In the genomic region with DNA sequence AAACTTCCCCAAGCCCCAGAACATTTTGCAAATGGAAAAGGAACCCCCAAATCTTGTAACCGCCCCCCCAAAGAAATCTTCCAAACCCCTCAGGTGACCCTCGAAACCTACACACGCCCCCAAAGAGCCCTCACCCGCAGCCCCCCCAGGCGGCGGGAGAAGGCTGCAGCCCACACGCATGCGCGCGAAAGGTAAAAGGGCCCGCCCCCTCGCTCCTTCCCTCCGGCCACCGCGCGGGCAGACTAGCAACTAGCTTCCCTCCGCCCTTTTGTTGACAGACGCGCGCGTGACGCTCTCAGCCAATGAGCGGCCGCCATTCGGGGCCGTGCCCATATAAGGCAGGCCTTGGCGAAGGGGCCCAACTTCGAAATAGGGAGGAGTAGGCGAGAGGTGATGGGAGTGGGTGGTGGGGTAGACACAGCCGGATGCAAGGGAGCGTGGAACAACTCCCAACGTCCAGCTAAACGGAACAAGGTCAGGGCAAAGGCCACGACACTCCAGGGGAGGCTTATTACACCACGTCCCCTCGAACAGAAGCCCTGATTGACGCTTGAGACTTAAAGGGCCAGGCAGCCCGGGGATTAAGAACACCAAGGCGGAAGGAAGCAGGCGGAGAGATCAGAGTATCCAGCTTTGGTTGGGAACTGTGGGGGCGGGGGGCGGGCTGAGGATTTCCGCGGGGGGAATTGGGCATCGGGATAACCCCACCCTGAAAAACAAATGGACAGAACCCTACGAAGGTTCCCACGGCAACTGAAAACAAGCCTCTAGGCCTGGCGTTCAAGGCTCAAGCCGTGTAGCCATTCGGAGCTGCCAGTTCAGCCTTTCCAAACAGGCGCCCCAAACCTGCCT, we compare ENCODE assay signal across 1 cellular context.
TF ChIP-seq lines count a peak whose summit lies in the region.

No MANE protein-coding gene starts in this region.

TF ChIP-seq in WTC11, 78 proteins besides CTCF, POLR2A, EP300 and RAD21 (continued from another document):
- TF ChIP-seq, protein P1, sequence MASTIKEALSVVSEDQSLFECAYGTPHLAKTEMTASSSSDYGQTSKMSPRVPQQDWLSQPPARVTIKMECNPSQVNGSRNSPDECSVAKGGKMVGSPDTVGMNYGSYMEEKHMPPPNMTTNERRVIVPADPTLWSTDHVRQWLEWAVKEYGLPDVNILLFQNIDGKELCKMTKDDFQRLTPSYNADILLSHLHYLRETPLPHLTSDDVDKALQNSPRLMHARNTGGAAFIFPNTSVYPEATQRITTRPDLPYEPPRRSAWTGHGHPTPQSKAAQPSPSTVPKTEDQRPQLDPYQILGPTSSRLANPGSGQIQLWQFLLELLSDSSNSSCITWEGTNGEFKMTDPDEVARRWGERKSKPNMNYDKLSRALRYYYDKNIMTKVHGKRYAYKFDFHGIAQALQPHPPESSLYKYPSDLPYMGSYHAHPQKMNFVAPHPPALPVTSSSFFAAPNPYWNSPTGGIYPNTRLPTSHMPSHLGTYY (CRISPR knock-in tag; IDR thresholded peaks at IDR 0.05): no peak
- TF ChIP-seq FOXK1 (CRISPR knock-in tag; IDR thresholded peaks at IDR 0.05) (peak; percentile 97), GABPB1 (CRISPR knock-in tag; IDR thresholded peaks at IDR 0.05) (peak; percentile 68), ETV6 (CRISPR knock-in tag; IDR thresholded peaks at IDR 0.05) (peak; percentile 89; the same call in 1 of the 2 replicates), MYBL2 (CRISPR knock-in tag; IDR thresholded peaks at IDR 0.05) (peak; percentile 48; the same call in 1 of the 2 replicates), SP1 (CRISPR knock-in tag; conservative IDR thresholded peaks at IDR 0.05) (peak; percentile 93)
- TF ChIP-seq, protein P2, sequence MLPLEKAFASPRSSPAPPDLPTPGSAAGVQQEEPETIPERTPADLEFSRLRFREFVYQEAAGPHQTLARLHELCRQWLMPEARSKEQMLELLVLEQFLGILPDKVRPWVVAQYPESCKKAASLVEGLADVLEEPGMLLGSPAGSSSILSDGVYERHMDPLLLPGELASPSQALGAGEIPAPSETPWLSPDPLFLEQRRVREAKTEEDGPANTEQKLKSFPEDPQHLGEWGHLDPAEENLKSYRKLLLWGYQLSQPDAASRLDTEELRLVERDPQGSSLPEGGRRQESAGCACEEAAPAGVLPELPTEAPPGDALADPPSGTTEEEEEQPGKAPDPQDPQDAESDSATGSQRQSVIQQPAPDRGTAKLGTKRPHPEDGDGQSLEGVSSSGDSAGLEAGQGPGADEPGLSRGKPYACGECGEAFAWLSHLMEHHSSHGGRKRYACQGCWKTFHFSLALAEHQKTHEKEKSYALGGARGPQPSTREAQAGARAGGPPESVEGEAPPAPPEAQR (CRISPR knock-in tag; IDR thresholded peaks at IDR 0.05): no peak
- TF ChIP-seq, protein P3, sequence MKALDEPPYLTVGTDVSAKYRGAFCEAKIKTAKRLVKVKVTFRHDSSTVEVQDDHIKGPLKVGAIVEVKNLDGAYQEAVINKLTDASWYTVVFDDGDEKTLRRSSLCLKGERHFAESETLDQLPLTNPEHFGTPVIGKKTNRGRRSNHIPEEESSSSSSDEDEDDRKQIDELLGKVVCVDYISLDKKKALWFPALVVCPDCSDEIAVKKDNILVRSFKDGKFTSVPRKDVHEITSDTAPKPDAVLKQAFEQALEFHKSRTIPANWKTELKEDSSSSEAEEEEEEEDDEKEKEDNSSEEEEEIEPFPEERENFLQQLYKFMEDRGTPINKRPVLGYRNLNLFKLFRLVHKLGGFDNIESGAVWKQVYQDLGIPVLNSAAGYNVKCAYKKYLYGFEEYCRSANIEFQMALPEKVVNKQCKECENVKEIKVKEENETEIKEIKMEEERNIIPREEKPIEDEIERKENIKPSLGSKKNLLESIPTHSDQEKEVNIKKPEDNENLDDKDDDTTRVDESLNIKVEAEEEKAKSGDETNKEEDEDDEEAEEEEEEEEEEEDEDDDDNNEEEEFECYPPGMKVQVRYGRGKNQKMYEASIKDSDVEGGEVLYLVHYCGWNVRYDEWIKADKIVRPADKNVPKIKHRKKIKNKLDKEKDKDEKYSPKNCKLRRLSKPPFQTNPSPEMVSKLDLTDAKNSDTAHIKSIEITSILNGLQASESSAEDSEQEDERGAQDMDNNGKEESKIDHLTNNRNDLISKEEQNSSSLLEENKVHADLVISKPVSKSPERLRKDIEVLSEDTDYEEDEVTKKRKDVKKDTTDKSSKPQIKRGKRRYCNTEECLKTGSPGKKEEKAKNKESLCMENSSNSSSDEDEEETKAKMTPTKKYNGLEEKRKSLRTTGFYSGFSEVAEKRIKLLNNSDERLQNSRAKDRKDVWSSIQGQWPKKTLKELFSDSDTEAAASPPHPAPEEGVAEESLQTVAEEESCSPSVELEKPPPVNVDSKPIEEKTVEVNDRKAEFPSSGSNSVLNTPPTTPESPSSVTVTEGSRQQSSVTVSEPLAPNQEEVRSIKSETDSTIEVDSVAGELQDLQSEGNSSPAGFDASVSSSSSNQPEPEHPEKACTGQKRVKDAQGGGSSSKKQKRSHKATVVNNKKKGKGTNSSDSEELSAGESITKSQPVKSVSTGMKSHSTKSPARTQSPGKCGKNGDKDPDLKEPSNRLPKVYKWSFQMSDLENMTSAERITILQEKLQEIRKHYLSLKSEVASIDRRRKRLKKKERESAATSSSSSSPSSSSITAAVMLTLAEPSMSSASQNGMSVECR (CRISPR knock-in tag; IDR thresholded peaks at IDR 0.05; ENCODE audit: borderline replicate concordance): 0 out of 2 replicates have a peak, but pooled peaks have one; percentile 74
- TF ChIP-seq, protein P4, sequence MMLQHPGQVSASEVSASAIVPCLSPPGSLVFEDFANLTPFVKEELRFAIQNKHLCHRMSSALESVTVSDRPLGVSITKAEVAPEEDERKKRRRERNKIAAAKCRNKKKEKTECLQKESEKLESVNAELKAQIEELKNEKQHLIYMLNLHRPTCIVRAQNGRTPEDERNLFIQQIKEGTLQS (CRISPR knock-in tag; conservative IDR thresholded peaks at IDR 0.05): no peak
- TF ChIP-seq, protein P5, sequence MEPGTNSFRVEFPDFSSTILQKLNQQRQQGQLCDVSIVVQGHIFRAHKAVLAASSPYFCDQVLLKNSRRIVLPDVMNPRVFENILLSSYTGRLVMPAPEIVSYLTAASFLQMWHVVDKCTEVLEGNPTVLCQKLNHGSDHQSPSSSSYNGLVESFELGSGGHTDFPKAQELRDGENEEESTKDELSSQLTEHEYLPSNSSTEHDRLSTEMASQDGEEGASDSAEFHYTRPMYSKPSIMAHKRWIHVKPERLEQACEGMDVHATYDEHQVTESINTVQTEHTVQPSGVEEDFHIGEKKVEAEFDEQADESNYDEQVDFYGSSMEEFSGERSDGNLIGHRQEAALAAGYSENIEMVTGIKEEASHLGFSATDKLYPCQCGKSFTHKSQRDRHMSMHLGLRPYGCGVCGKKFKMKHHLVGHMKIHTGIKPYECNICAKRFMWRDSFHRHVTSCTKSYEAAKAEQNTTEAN (CRISPR knock-in tag; IDR thresholded peaks at IDR 0.05): 0 out of 2 replicates have a peak, but pooled peaks have one; percentile 38
- TF ChIP-seq, protein P6, sequence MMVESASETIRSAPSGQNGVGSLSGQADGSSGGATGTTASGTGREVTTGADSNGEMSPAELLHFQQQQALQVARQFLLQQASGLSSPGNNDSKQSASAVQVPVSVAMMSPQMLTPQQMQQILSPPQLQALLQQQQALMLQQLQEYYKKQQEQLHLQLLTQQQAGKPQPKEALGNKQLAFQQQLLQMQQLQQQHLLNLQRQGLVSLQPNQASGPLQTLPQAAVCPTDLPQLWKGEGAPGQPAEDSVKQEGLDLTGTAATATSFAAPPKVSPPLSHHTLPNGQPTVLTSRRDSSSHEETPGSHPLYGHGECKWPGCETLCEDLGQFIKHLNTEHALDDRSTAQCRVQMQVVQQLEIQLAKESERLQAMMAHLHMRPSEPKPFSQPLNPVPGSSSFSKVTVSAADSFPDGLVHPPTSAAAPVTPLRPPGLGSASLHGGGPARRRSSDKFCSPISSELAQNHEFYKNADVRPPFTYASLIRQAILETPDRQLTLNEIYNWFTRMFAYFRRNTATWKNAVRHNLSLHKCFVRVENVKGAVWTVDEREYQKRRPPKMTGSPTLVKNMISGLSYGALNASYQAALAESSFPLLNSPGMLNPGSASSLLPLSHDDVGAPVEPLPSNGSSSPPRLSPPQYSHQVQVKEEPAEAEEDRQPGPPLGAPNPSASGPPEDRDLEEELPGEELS (CRISPR knock-in tag; IDR thresholded peaks at IDR 0.05): peak; percentile 71; the same call in 1 of the 2 replicates
